18 cellular contexts compared by ENCODE assay signal in genomic region chr3:56356820-56357219, GRCh38.
A peak's percentile ranks its signal among the peaks of the same experiment; 100 is the strongest.
DNase-seq lines count a peak whose midpoint lies in the region; ATAC-seq, FAIRE-seq and TF ChIP-seq lines count a peak whose summit lies in the region.
"Had no signal": no experiment of that assay in that cellular context is flagged by ENCODE, and none has a peak within 500 bp of the region (broad histone marks: within the 10 kb centered on the region; RNA-seq: fewer than 3 reads in every experiment).

No MANE protein-coding gene starts in this region.

- TF ChIP-seq CTCF in liver (IDR thresholded peaks at IDR 0.05; ENCODE audit: low read depth, low read length, missing input control) (no peak), HepG2 (CRISPR knock-in tag; IDR thresholded peaks at IDR 0.05) (no peak), endodermal cell (conservative IDR thresholded peaks at IDR 0.05) (no peak), foreskin fibroblast (IDR thresholded peaks at IDR 0.05; ENCODE audit: low read depth, low read length) (no peak)

- H2AK5ac ChIP-seq in mesenchymal stem cell (ENCODE audit: low read length, severe bottlenecking) = no peak overlapping the region

- no TSS peak for BruUV-seq in HepG2 (replicated peaks; lab: Mats Ljungman, UMichigan)

- no peaks in the 10 kb centered on the region for H3K9me3 Mint-ChIP-seq in endodermal cell
- H3K9me3 Mint-ChIP-seq in activated CD4-positive, alpha-beta memory T cell treated with anti-CD3 and anti-CD28 coated beads, Interleukin-2, amount 10 ng/mL, durations not matched to agents 7 days and 5 days = no peaks in the 10 kb centered on the region

- H3K4me2 ChIP-seq in HepG2 (ENCODE audit: low read depth, low read length) (no peak overlapping the region), mesenchymal stem cell (ENCODE audit: low read length, poor library complexity, severe bottlenecking) (no peak overlapping the region)

- no peak for ATAC-seq in HepG2

- H3K79me1 ChIP-seq in mesenchymal stem cell (replicated peaks; ENCODE audit: low read length, poor library complexity, severe bottlenecking) = no peaks in the 10 kb centered on the region

- no peak for TF ChIP-seq EP300 in HepG2 (IDR thresholded peaks at IDR 0.05; ENCODE audit: low read depth in 2 of 2, low read length in 2 of 2)
- TF ChIP-seq EP300 in HepG2 (CRISPR knock-in tag; IDR thresholded peaks at IDR 0.05; ENCODE audit: borderline replicate concordance) = no peak

- H3K27ac ChIP-seq in liver (ENCODE audit: low read depth in 1 of 2, low read length in 2 of 2) (peak overlapping the region; percentile 63 to 77), HepG2 (ENCODE audit: extremely low read length, insufficient read depth, low read length) (no peak overlapping the region), endodermal cell (ENCODE audit: low read depth, low read length) (no peak overlapping the region), mesenchymal stem cell (ENCODE audit: low read length, poor library complexity, severe bottlenecking) (peak overlapping the region; percentile 59)

- CTCF ChIA-PET in HepG2 (lab: Yijun Ruan, JAX; ENCODE audit: low intra/inter-chr PET ratio, low total read pairs) = no interaction called here
- CTCF ChIA-PET in activated CD4-positive, alpha-beta memory T cell treated with anti-CD3 and anti-CD28 coated beads, Interleukin-2, amount 10 ng/mL, durations not matched to agents 7 days and 5 days (lab: Charles Lee) = no interaction called here

- no peaks in the 10 kb centered on the region for H3K36me3 Mint-ChIP-seq in endodermal cell (ENCODE audit: low read depth)
- no peaks in the 10 kb centered on the region for H3K36me3 Mint-ChIP-seq in activated CD4-positive, alpha-beta memory T cell treated with anti-CD3 and anti-CD28 coated beads, Interleukin-2, amount 10 ng/mL, durations not matched to agents 7 days and 5 days (ENCODE audit: low read depth)
- H3K36me3 Mint-ChIP-seq: CD4-positive, alpha-beta memory T cell had no signal

- H3K27me3 ChIP-seq in liver (ENCODE audit: control insufficient read depth in 4 of 4, insufficient read depth in 4 of 4, low read length in 3 of 4) = no peaks in the 10 kb centered on the region
- no peaks in the 10 kb centered on the region; a peak in 1 of 5 replicates for H3K27me3 ChIP-seq in HepG2 (ENCODE audit: control insufficient read depth in 1 of 2, insufficient read depth in 2 of 2, low read length in 2 of 2)
- H3K27me3 ChIP-seq in endodermal cell (ENCODE audit: control insufficient read depth, insufficient read depth, low read length, poor library complexity, severe bottlenecking) = no peaks in the 10 kb centered on the region
- H3K27me3 ChIP-seq in mesenchymal stem cell (ENCODE audit: control insufficient read depth in 1 of 2, insufficient read depth in 1 of 2, low read length in 2 of 2) = peaks cover 0 to 2% of the 10 kb centered on the region in 2 experiments

- TF ChIP-seq RAD21 in liver (IDR thresholded peaks at IDR 0.05) (no peak), HepG2 (CRISPR knock-in tag; IDR thresholded peaks at IDR 0.05) (no peak)

- no peak overlapping the region for H4K8ac ChIP-seq in mesenchymal stem cell (ENCODE audit: low read length)

- no peaks in the 10 kb centered on the region for H3K9me3 ChIP-seq in liver (ENCODE audit: control insufficient read depth in 4 of 4, low read length in 3 of 4)
- no peaks in the 10 kb centered on the region for H3K9me3 ChIP-seq in HepG2 (ENCODE audit: low read length)
- H3K9me3 ChIP-seq in endodermal cell (ENCODE audit: control insufficient read depth, low read length) = no peaks in the 10 kb centered on the region
- no peaks in the 10 kb centered on the region for H3K9me3 ChIP-seq in mesenchymal stem cell (ENCODE audit: control insufficient read depth, low read length)

- H2BK15ac ChIP-seq in mesenchymal stem cell (ENCODE audit: low read depth, poor library complexity, severe bottlenecking) = no peak overlapping the region

- DNase-seq in HepG2 (ENCODE audit: low spot score) (no peak), endodermal cell (no peak), mesenchymal stem cell (no peak), UCSD-AML1 (lab: John Stamatoyannopoulos, UW; ENCODE audit: unreplicated experiment) (no peak), foreskin fibroblast (no peak)
- DNase-seq in activated CD4-positive, alpha-beta memory T cell treated with anti-CD3 and anti-CD28 coated beads, Interleukin-2, amount 10 ng/mL, durations not matched to agents 7 days and 5 days = no peak
- DNase-seq: C1 segment of cervical spinal cord; Calu3; CD4-positive, alpha-beta memory T cell; COR-L47; DMS79 treated with DMSO at 0.1 percent for 48 hours; GF-D8; H7; HCEC 1CT had no signal

- H3K27me3 Mint-ChIP-seq in endodermal cell (ENCODE audit: insufficient read depth) = no peaks in the 10 kb centered on the region
- no peaks in the 10 kb centered on the region for H3K27me3 Mint-ChIP-seq in activated CD4-positive, alpha-beta memory T cell treated with anti-CD3 and anti-CD28 coated beads, Interleukin-2, amount 10 ng/mL, durations not matched to agents 7 days and 5 days
- H3K27me3 Mint-ChIP-seq: CD4-positive, alpha-beta memory T cell had no signal

- H2AFZ ChIP-seq in HepG2 (ENCODE audit: low read length) (no peak overlapping the region), mesenchymal stem cell (ENCODE audit: low read depth, low read length) (no peak overlapping the region)

- H3K4me1 Mint-ChIP-seq in endodermal cell = peaks cover 32% of the 10 kb centered on the region
- no peaks in the 10 kb centered on the region for H3K4me1 Mint-ChIP-seq in activated CD4-positive, alpha-beta memory T cell treated with anti-CD3 and anti-CD28 coated beads, Interleukin-2, amount 10 ng/mL, durations not matched to agents 7 days and 5 days
- H3K4me1 Mint-ChIP-seq: CD4-positive, alpha-beta memory T cell had no signal

- H3K18ac ChIP-seq in mesenchymal stem cell (ENCODE audit: low read depth in 1 of 2, low read length in 2 of 2) = no peak overlapping the region

- intact Hi-C loops in HepG2 (cut with micrococcal nuclease; ENCODE audit: unreplicated experiment) = no loop called here

- H2BK12ac ChIP-seq in mesenchymal stem cell (ENCODE audit: low read length in 2 of 2) = no peak overlapping the region

- H3K36me3 ChIP-seq in liver (ENCODE audit: control insufficient read depth in 4 of 4, insufficient read depth in 3 of 4, low read depth in 1 of 4, low read length in 3 of 4) (no peaks in the 10 kb centered on the region), HepG2 (replicated peaks in 1 of 2; ENCODE audit: control insufficient read depth in 1 of 2, insufficient read depth in 2 of 2, low read length in 2 of 2) (no peaks in the 10 kb centered on the region), endodermal cell (ENCODE audit: control insufficient read depth, insufficient read depth, low read length) (no peaks in the 10 kb centered on the region), mesenchymal stem cell (ENCODE audit: control insufficient read depth in 1 of 2, insufficient read depth in 2 of 2, low read depth in 1 of 2, low read length in 2 of 2) (no peaks in the 10 kb centered on the region)

- H3K4me3 ChIP-seq in liver (ENCODE audit: low read depth in 1 of 3, low read length in 3 of 3) (no peak overlapping the region), HepG2 (replicated peaks in 1 of 3; ENCODE audit: insufficient read depth in 1 of 3, low read depth in 2 of 3, low read length in 3 of 3) (no peak overlapping the region), endodermal cell (ENCODE audit: low read length) (no peak overlapping the region), mesenchymal stem cell (ENCODE audit: insufficient read depth in 1 of 2, low read depth in 1 of 2, low read length in 2 of 2) (no peak overlapping the region), foreskin fibroblast (ENCODE audit: low read depth in 1 of 2, low read length in 2 of 2) (no peak overlapping the region)

- no peak overlapping the region for H4K91ac ChIP-seq in mesenchymal stem cell (ENCODE audit: low read length)

- H3K4me1 ChIP-seq in liver (ENCODE audit: control insufficient read depth in 4 of 4, insufficient read depth in 4 of 4, low read length in 3 of 4) (peaks cover 3 to 20% (median 9%) of the 10 kb centered on the region in 4 donors), HepG2 (ENCODE audit: insufficient read depth, low read length) (no peaks in the 10 kb centered on the region), endodermal cell (ENCODE audit: control insufficient read depth, insufficient read depth, low read length) (peaks cover 5% of the 10 kb centered on the region), mesenchymal stem cell (ENCODE audit: control insufficient read depth, insufficient read depth, low read depth, low read length) (no peaks in the 10 kb centered on the region)

- H2BK5ac ChIP-seq in mesenchymal stem cell (ENCODE audit: low read depth, low read length, poor library complexity, severe bottlenecking) = no peak overlapping the region

- H4K20me1 ChIP-seq in HepG2 (ENCODE audit: insufficient read depth, low read length) = no peaks in the 10 kb centered on the region

- no peak for TF ChIP-seq POLR2A in HepG2 (IDR thresholded peaks at IDR 0.05; ENCODE audit: insufficient read depth in 1 of 2, low read depth in 2 of 2, low read length in 2 of 2)

- peak overlapping the region; percentile 38 for H3K27ac Mint-ChIP-seq in endodermal cell
- no peak overlapping the region for H3K27ac Mint-ChIP-seq in activated CD4-positive, alpha-beta memory T cell treated with anti-CD3 and anti-CD28 coated beads, Interleukin-2, amount 10 ng/mL, durations not matched to agents 7 days and 5 days
- H3K27ac Mint-ChIP-seq: CD4-positive, alpha-beta memory T cell had no signal

- no peaks in the 10 kb centered on the region for H3K79me2 ChIP-seq in HepG2 (ENCODE audit: insufficient read depth, low read length)

- in situ Hi-C loops in HepG2 (cut with HindIII; ENCODE audit: extremely low pct_ligation_motif_present, low pct_unique_long_range_greater_than_20kb) = no loop called here

- no peak overlapping the region for H3K14ac ChIP-seq in mesenchymal stem cell (ENCODE audit: low read length in 2 of 2)

- no peak for FAIRE-seq in HepG2 (lab: Jason Lieb, UNC)
- FAIRE-seq: GM12891, GM18507, H1 had no signal

- POLR2A ChIA-PET in HepG2 (lab: Yijun Ruan, JAX) = no interaction called here
- POLR2A ChIA-PET in activated CD4-positive, alpha-beta memory T cell treated with anti-CD3 and anti-CD28 coated beads, Interleukin-2, amount 10 ng/mL, durations not matched to agents 7 days and 5 days (lab: Charles Lee) = no interaction called here

- H3K4ac ChIP-seq in mesenchymal stem cell (ENCODE audit: low read depth in 1 of 2, low read length in 2 of 2) = no peak overlapping the region

- H3K9ac ChIP-seq in liver (ENCODE audit: low read depth in 1 of 2, low read length in 2 of 2) (no peak overlapping the region), HepG2 (ENCODE audit: insufficient read depth, low read depth, low read length) (no peak overlapping the region), endodermal cell (ENCODE audit: extremely low read depth, low read length, poor library complexity, severe bottlenecking) (no peak overlapping the region), mesenchymal stem cell (ENCODE audit: low read length) (no peak overlapping the region)

- H3K23ac ChIP-seq in mesenchymal stem cell (ENCODE audit: low read length in 2 of 2) = no peak overlapping the region

- no peak overlapping the region for H3K4me3 Mint-ChIP-seq in endodermal cell
- no peak overlapping the region for H3K4me3 Mint-ChIP-seq in activated CD4-positive, alpha-beta memory T cell treated with anti-CD3 and anti-CD28 coated beads, Interleukin-2, amount 10 ng/mL, durations not matched to agents 7 days and 5 days
- H3K4me3 Mint-ChIP-seq: CD4-positive, alpha-beta memory T cell had no signal

- H2BK120ac ChIP-seq in mesenchymal stem cell (ENCODE audit: low read depth, low read length) = no peak overlapping the region

Comparison
In these comparisons a context has a peak if more than half of its experiments do, and no peak if none do; other contexts are left out.
1. H3K27ac ChIP-seq: peak in liver (2 of 2) and mesenchymal stem cell (single experiment); none in HepG2 (single experiment) and endodermal cell (single experiment).